In the genomic region with DNA sequence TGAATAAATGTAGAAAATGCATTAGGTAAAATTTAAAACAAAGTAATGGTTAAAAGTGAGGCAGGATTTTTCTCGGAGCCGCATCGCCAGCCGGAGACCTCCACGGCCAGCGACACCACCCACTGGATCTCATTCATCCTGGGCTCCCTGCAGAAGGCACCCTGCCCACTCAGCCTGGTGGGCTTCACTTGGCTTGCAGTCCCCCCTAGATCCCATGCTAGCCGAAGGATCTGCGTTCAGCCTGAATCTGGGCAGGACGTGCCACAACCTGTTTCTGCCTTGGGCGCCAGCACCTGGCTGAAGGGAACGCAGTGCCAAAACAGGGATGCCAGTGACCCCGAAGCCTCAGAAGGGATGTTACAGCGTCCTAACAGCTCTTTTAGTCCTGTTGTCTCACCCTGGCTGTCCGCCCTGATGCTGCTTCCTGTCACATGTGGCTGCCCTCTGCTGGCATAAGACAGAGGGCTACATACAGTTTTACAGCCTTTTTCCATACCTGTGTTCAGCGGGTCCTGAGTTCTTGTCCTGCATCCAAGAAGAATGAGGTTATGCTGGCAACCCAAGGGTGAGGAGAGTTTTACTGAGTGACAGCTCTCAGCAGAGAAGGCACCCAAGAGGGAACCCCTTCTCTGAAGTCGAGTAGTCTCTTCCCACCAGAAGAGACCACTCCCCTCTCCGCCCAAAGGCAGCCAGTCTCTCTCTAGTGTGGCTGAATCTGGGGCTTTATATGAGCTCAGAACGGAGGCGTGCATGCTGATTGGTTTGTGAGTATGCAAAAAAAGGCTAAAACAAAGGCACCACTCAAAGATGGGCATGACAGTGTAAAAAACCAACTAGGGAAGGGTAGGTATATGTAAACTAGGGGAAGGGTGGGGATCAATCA, we compare ENCODE assay signal across 11 cellular contexts.
DNase-seq lines count a peak whose midpoint lies in the region; ATAC-seq, FAIRE-seq and TF ChIP-seq lines count a peak whose summit lies in the region.
"Had no signal": no experiment of that assay in that cellular context is flagged by ENCODE, and none has a peak within 500 bp of the region (broad histone marks: within the 10 kb centered on the region; RNA-seq: fewer than 3 reads in every experiment).

No MANE protein-coding gene starts in this region.

- peaks cover 0 to 2% (median 0%) of the 10 kb centered on the region in 4 donors for H3K9me3 ChIP-seq in liver (ENCODE audit: control insufficient read depth in 4 of 4, low read length in 3 of 4)
- H3K9me3 ChIP-seq in CD4-positive, alpha-beta memory T cell (ENCODE audit: control insufficient read depth in 1 of 2, low read length in 2 of 2) = no peaks in the 10 kb centered on the region
- H3K9me3 ChIP-seq: ovary had no signal

- H3K27me3 ChIP-seq in liver (ENCODE audit: control insufficient read depth in 4 of 4, insufficient read depth in 4 of 4, low read length in 3 of 4) = no peaks in the 10 kb centered on the region
- peaks cover 4% of the 10 kb centered on the region for H3K27me3 ChIP-seq in CD4-positive, alpha-beta memory T cell (ENCODE audit: insufficient read depth, low read length)
- H3K27me3 ChIP-seq: ovary had no signal

- peak; percentile 8 for DNase-seq in RKO (ENCODE audit: low spot score)
- no peak for DNase-seq in CD4-positive, alpha-beta memory T cell
- no peak for DNase-seq in RCC 7860 (ENCODE audit: low spot score)
- DNase-seq: activated naive CD4-positive, alpha-beta T cell treated with anti-CD3 and anti-CD28 coated beads, Interleukin-2, amount 50 U/mL, for 16 hours; ovary had no signal

- H3K36me3 Mint-ChIP-seq in CD4-positive, alpha-beta memory T cell = no peaks in the 10 kb centered on the region

- peak; percentile 47 for TF ChIP-seq CTCF in GM12872 (IDR thresholded peaks at IDR 0.05; ENCODE audit: insufficient read depth, low read depth, low read length)
- no peak for TF ChIP-seq CTCF in liver (IDR thresholded peaks at IDR 0.05; ENCODE audit: low read depth, low read length, missing input control)

- H3K27me3 Mint-ChIP-seq in CD4-positive, alpha-beta memory T cell = peaks cover 4% of the 10 kb centered on the region in 2 donors

- H3K4me3 Mint-ChIP-seq in CD4-positive, alpha-beta memory T cell = no peak overlapping the region

- TF ChIP-seq RAD21 in liver (IDR thresholded peaks at IDR 0.05) = peak; percentile 53 to 54

- no peak overlapping the region for H3K27ac Mint-ChIP-seq in CD4-positive, alpha-beta memory T cell

- 84% methylated on average over 19 of the region's 19 CpGs for WGBS in liver

- H3K4me1 ChIP-seq in liver (ENCODE audit: control insufficient read depth in 4 of 4, insufficient read depth in 4 of 4, low read length in 3 of 4) = no peaks in the 10 kb centered on the region
- no peaks in the 10 kb centered on the region for H3K4me1 ChIP-seq in CD4-positive, alpha-beta memory T cell (ENCODE audit: insufficient read depth, low read length)

- peaks cover 0 to 3% (median 0%) of the 10 kb centered on the region in 8 donors for H3K9me3 Mint-ChIP-seq in CD4-positive, alpha-beta memory T cell

- H3K36me3 ChIP-seq in liver (ENCODE audit: control insufficient read depth in 4 of 4, insufficient read depth in 3 of 4, low read depth in 1 of 4, low read length in 3 of 4) = no peaks in the 10 kb centered on the region
- H3K36me3 ChIP-seq in CD4-positive, alpha-beta memory T cell (ENCODE audit: insufficient read depth, low read length) = no peaks in the 10 kb centered on the region
- H3K36me3 ChIP-seq: ovary had no signal

- H3K4me3 ChIP-seq in liver (ENCODE audit: low read depth in 1 of 3, low read length in 3 of 3) = no peak overlapping the region
- no peak overlapping the region for H3K4me3 ChIP-seq in CD4-positive, alpha-beta memory T cell (ENCODE audit: low read length in 2 of 2)
- H3K4me3 ChIP-seq: ovary had no signal

- intact Hi-C loops in CD4-positive, alpha-beta memory T cell (cut with micrococcal nuclease) = no loop called here

- ATAC-seq in GM21717 (IDR thresholded peaks at IDR 0.05; ENCODE audit: unreplicated experiment) (peak; percentile 59), HG02973 (IDR thresholded peaks at IDR 0.05; ENCODE audit: unreplicated experiment) (no peak)

- no peaks in the 10 kb centered on the region for H3K4me1 Mint-ChIP-seq in CD4-positive, alpha-beta memory T cell

- no peak for FAIRE-seq in RCC 7860 (lab: Jason Lieb, UNC)
- FAIRE-seq: islet of Langerhans had no signal

- CTCF ChIA-PET in CD4-positive, alpha-beta memory T cell (lab: Charles Lee; ENCODE audit: partially characterized antibody) = no interaction called here

- POLR2A ChIA-PET in CD4-positive, alpha-beta memory T cell (lab: Charles Lee; ENCODE audit: partially characterized antibody) = no interaction called here

- H3K27ac ChIP-seq in liver (ENCODE audit: low read depth in 1 of 2, low read length in 2 of 2) = no peak overlapping the region
- H3K27ac ChIP-seq in CD4-positive, alpha-beta memory T cell (ENCODE audit: low read depth, low read length) = no peak overlapping the region
- H3K27ac ChIP-seq: ovary, VCaP had no signal

- H3K9ac ChIP-seq in liver (ENCODE audit: low read depth in 1 of 2, low read length in 2 of 2) = no peak overlapping the region

TF ChIP-seq in liver, 16 proteins besides CTCF, POLR2A, EP300 and RAD21:
- TF ChIP-seq, protein P1, sequence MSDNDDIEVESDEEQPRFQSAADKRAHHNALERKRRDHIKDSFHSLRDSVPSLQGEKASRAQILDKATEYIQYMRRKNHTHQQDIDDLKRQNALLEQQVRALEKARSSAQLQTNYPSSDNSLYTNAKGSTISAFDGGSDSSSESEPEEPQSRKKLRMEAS (IDR thresholded peaks at IDR 0.05) = no peak
- TF ChIP-seq FOXA1 (IDR thresholded peaks at IDR 0.05) (no peak), HNF4A (conservative IDR thresholded peaks at IDR 0.05) (no peak), HNF4G (IDR thresholded peaks at IDR 0.05) (no peak), YY1 (IDR thresholded peaks at IDR 0.05) (no peak), NR2F2 (IDR thresholded peaks at IDR 0.05) (no peak), TAF1 (conservative IDR thresholded peaks at IDR 0.05) (no peak), FOXA2 (IDR thresholded peaks at IDR 0.05) (no peak), JUND (IDR thresholded peaks at IDR 0.05) (no peak), GABPA (IDR thresholded peaks at IDR 0.05 in 1 of 2, conservative IDR thresholded peaks at IDR 0.05 in 1 of 2) (no peak)
- TF ChIP-seq, protein P2, sequence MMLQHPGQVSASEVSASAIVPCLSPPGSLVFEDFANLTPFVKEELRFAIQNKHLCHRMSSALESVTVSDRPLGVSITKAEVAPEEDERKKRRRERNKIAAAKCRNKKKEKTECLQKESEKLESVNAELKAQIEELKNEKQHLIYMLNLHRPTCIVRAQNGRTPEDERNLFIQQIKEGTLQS (IDR thresholded peaks at IDR 0.05) = no peak
- TF ChIP-seq, protein P3, sequence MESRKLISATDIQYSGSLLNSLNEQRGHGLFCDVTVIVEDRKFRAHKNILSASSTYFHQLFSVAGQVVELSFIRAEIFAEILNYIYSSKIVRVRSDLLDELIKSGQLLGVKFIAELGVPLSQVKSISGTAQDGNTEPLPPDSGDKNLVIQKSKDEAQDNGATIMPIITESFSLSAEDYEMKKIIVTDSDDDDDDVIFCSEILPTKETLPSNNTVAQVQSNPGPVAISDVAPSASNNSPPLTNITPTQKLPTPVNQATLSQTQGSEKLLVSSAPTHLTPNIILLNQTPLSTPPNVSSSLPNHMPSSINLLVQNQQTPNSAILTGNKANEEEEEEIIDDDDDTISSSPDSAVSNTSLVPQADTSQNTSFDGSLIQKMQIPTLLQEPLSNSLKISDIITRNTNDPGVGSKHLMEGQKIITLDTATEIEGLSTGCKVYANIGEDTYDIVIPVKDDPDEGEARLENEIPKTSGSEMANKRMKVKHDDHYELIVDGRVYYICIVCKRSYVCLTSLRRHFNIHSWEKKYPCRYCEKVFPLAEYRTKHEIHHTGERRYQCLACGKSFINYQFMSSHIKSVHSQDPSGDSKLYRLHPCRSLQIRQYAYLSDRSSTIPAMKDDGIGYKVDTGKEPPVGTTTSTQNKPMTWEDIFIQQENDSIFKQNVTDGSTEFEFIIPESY (IDR thresholded peaks at IDR 0.05) = no peak
